16 cellular contexts compared by ENCODE assay signal in the genomic region with DNA sequence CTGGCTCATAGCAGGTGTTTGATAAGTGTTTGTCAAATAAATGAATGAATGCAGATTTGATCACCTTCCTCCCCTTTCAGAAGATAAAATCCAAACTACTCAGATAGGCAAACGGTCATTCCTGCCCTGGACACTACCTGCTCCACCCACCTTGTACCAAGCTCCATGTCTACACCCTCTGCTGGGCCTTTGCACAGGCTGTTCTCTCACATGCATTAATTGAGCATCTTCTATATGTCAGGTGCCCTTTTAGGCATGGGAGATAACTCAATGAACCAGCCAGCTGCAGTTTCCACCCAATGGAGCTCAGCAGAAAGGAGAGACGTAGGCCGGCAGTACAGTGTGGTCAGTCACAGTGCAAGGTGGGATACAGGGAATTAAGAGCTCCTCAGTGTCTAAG.
"Had no signal": no experiment of that assay in that cellular context is flagged by ENCODE, and none has a peak within 500 bp of the region (broad histone marks: within the 10 kb centered on the region; RNA-seq: fewer than 3 reads in every experiment).

No MANE protein-coding gene starts in this region.

- H3K36me3 Mint-ChIP-seq: immature natural killer cell; natural killer cell treated with Interleukin-12 subunit alpha and Interleukin-12 subunit beta and Interleukin-15 and Interleukin-18, amount 100 ng/mL, for 72 hours had no signal

- H3K27me3 ChIP-seq: ascending aorta, breast epithelium, right lobe of liver had no signal

- H3K4me3 ChIP-seq: ascending aorta, breast epithelium, prostate gland, right lobe of liver, thoracic aorta had no signal

- H3K27me3 Mint-ChIP-seq: activated CD4-positive, alpha-beta T cell treated with anti-CD3 and anti-CD28 coated beads, Interleukin-2, amount 10 ng/mL, durations not matched to agents 24 days and 14 days had no signal

- ATAC-seq: activated CD8-positive, alpha-beta T cell treated with anti-CD3 and anti-CD28 coated beads, Interleukin-2, amount 10 ng/mL, durations not matched to agents 7 days and 5 days; natural killer cell treated with Interleukin-12 subunit alpha and Interleukin-12 subunit beta and Interleukin-15 and Interleukin-18, amount 100 ng/mL, for 72 hours; right lobe of liver had no signal

- H3K27ac Mint-ChIP-seq: activated CD4-positive, alpha-beta T cell treated with anti-CD3 and anti-CD28 coated beads, Interleukin-2, amount 10 ng/mL, durations not matched to agents 24 days and 14 days; activated CD8-positive, alpha-beta T cell treated with anti-CD3 and anti-CD28 coated beads, Interleukin-2, amount 10 ng/mL, durations not matched to agents 7 days and 5 days; immature natural killer cell; natural killer cell treated with Interleukin-12 subunit alpha and Interleukin-12 subunit beta and Interleukin-15 and Interleukin-18, amount 100 ng/mL, for 72 hours; T-helper 2 cell treated with Interferon-gamma antibody and Interleukin-4, amounts not matched to agents 5 μg/mL and 100 μg/mL, for 36 hours had no signal

- DNase-seq: activated CD4-positive, alpha-beta T cell treated with anti-CD3 and anti-CD28 coated beads, Interleukin-2, amount 10 ng/mL, durations not matched to agents 24 days and 14 days; activated CD4-positive, CD25-positive, alpha-beta regulatory T cell; activated CD8-positive, alpha-beta memory T cell treated with anti-CD3 and anti-CD28 coated beads, Interleukin-2, amount 50 U/mL, for 4 hours; activated CD8-positive, alpha-beta T cell treated with anti-CD3 and anti-CD28 coated beads, Interleukin-2, amount 10 ng/mL, durations not matched to agents 7 days and 5 days; cerebellar nuclear complex; effector memory CD4-positive, alpha-beta T cell; foreskin melanocyte; head of caudate nucleus; immature natural killer cell; right lobe of liver had no signal

- H3K36me3 ChIP-seq: ascending aorta, breast epithelium, prostate gland, right lobe of liver, thoracic aorta had no signal

- H3K27ac ChIP-seq: ascending aorta, breast epithelium, prostate gland, right lobe of liver, thoracic aorta had no signal

- H3K9me3 ChIP-seq: ascending aorta, breast epithelium, prostate gland, right lobe of liver, thoracic aorta had no signal

- H3K4me3 Mint-ChIP-seq: activated CD4-positive, alpha-beta T cell treated with anti-CD3 and anti-CD28 coated beads, Interleukin-2, amount 10 ng/mL, durations not matched to agents 24 days and 14 days; activated CD8-positive, alpha-beta T cell treated with anti-CD3 and anti-CD28 coated beads, Interleukin-2, amount 10 ng/mL, durations not matched to agents 7 days and 5 days; immature natural killer cell; natural killer cell treated with Interleukin-12 subunit alpha and Interleukin-12 subunit beta and Interleukin-15 and Interleukin-18, amount 100 ng/mL, for 72 hours; T-helper 2 cell treated with Interferon-gamma antibody and Interleukin-4, amounts not matched to agents 5 μg/mL and 100 μg/mL, for 36 hours had no signal

- H3K9me3 Mint-ChIP-seq: immature natural killer cell; natural killer cell treated with Interleukin-12 subunit alpha and Interleukin-12 subunit beta and Interleukin-15 and Interleukin-18, amount 100 ng/mL, for 72 hours; T-helper 2 cell treated with Interferon-gamma antibody and Interleukin-4, amounts not matched to agents 5 μg/mL and 100 μg/mL, for 36 hours had no signal
